ENCODE assay signal across 10 cellular contexts in genomic region chr7:143205560-143206293, GRCh38. TPM values are rescaled to one million over a fixed set of nuclear protein-coding genes. Genes with fewer than 3 reads are reported as not detected.
DNase-seq lines count a peak whose midpoint lies in the region; ATAC-seq and TF ChIP-seq lines count a peak whose summit lies in the region.
"Had no signal": no experiment of that assay in that cellular context is flagged by ENCODE, and none has a peak within 500 bp of the region (broad histone marks: within the 10 kb centered on the region; RNA-seq: fewer than 3 reads in every experiment).

No MANE protein-coding gene starts in this region.

- H2BK12ac ChIP-seq in neuronal stem cell (ENCODE audit: low read length), result no peak overlapping the region

- intact Hi-C loops in activated B cell treated with CpG ODN at 0.5 μM for 24 hours (cut with micrococcal nuclease), result loop anchor here (1.0 to 5.0 kb wide), 3 partner anchors 33 to 121 kb away; no protein-coding TSS in a partner anchor

- no peak overlapping the region for H3K4me3 ChIP-seq in neuronal stem cell (ENCODE audit: low read length in 2 of 2)
- H3K4me3 ChIP-seq: tibial artery had no signal

- H2BK120ac ChIP-seq in neuronal stem cell (ENCODE audit: low read depth, low read length), result no peak overlapping the region

- no peak overlapping the region for H4K91ac ChIP-seq in neuronal stem cell (ENCODE audit: low read depth, low read length, poor library complexity)

- H2AK5ac ChIP-seq in neuronal stem cell (ENCODE audit: low read depth, low read length), result no peak overlapping the region

- no peaks in the 10 kb centered on the region for H3K9me3 Mint-ChIP-seq in activated B cell treated with CpG ODN at 0.5 μM for 24 hours
- H3K9me3 Mint-ChIP-seq in stimulated activated naive B cell treated with anti-CD40 and anti-IgM and Interleukin-4, amounts not matched to agents 10 μg/mL and 1 μg/mL and 100 μg/mL, for 72 hours, result no peaks in the 10 kb centered on the region

- no peak overlapping the region for H3K23ac ChIP-seq in neuronal stem cell (ENCODE audit: low read depth, low read length, poor library complexity)

- WGBS in neuronal stem cell (ENCODE audit: extremely low coverage in 2 of 2, insufficient read length in 2 of 2, insufficient replicate concordance in 1 of 2), 2 donors, result no CpG with 5 or more reads among the region's 13 CpGs

- ATAC-seq in GM19372 (IDR thresholded peaks at IDR 0.05; ENCODE audit: low read depth, unreplicated experiment) (peak; percentile 84), HG03354 (IDR thresholded peaks at IDR 0.05; ENCODE audit: poor library complexity, severe bottlenecking, unreplicated experiment) (peak; percentile 81), activated B cell treated with CpG ODN at 0.5 μM for 24 hours (ENCODE audit: low read depth) (peak; percentile 91), GM19324 (IDR thresholded peaks at IDR 0.05; ENCODE audit: low FRiP score, unreplicated experiment) (no peak)
- peak; percentile 96 to 99 for ATAC-seq in stimulated activated naive B cell treated with anti-CD40 and anti-IgM and Interleukin-4, amounts not matched to agents 10 μg/mL and 1 μg/mL and 100 μg/mL, for 72 hours (replicated peaks)
- ATAC-seq: HCT116 had no signal

- H3K4me1 ChIP-seq in neuronal stem cell (ENCODE audit: control insufficient read depth in 2 of 2, insufficient read depth in 1 of 2, low read depth in 1 of 2, low read length in 2 of 2), result peaks cover 0 to 4% of the 10 kb centered on the region in 2 donors
- H3K4me1 ChIP-seq: tibial artery had no signal

- no peak overlapping the region for H2BK5ac ChIP-seq in neuronal stem cell (ENCODE audit: low read length)

- H3K18ac ChIP-seq in neuronal stem cell (ENCODE audit: low read length), result no peak overlapping the region

- POLR2A ChIA-PET in activated B cell treated with CpG ODN at 0.5 μM for 24 hours (lab: Charles Lee), result interaction anchor here (0.7 to 1.1 kb wide), 3 partner anchors 122 to 397 kb away, joined by 3 read pairs; no protein-coding TSS in a partner anchor

- peaks cover 0 to 5% (median 0%) of the 10 kb centered on the region in 3 experiments for H3K27me3 ChIP-seq in neuronal stem cell (ENCODE audit: control insufficient read depth in 3 of 3, insufficient read depth in 3 of 3, low read depth in 1 of 3, low read length in 3 of 3)

- peak overlapping the region; percentile 65 for H3K4me3 Mint-ChIP-seq in activated B cell treated with CpG ODN at 0.5 μM for 24 hours
- H3K4me3 Mint-ChIP-seq in stimulated activated naive B cell treated with anti-CD40 and anti-IgM and Interleukin-4, amounts not matched to agents 10 μg/mL and 1 μg/mL and 100 μg/mL, for 72 hours, result peak overlapping the region; percentile 42 to 66

- DNase-seq in CMK (ENCODE audit: low read depth), result peak; percentile 33
- DNase-seq in activated B cell treated with CpG ODN at 0.5 μM for 24 hours, result peak; percentile 33
- peak; percentile 77 for DNase-seq in stimulated activated naive B cell treated with anti-CD40 and anti-IgM and Interleukin-4, amounts not matched to agents 10 μg/mL and 1 μg/mL and 100 μg/mL, for 72 hours
- no peak for DNase-seq in superior temporal gyrus (ENCODE audit: extremely low spot score)
- no peak for DNase-seq in neuronal stem cell (ENCODE audit: low spot score)

- no peaks in the 10 kb centered on the region for H3K79me1 ChIP-seq in neuronal stem cell (ENCODE audit: low read depth, low read length)

- no peaks in the 10 kb centered on the region for H3K9me3 ChIP-seq in neuronal stem cell (replicated peaks in 1 of 2; ENCODE audit: control insufficient read depth in 2 of 2, insufficient read depth in 1 of 2, low read depth in 1 of 2, low read length in 2 of 2)
- H3K9me3 ChIP-seq: tibial artery had no signal

- no peak overlapping the region for H3K27ac ChIP-seq in neuronal stem cell (replicated peaks; ENCODE audit: low read length)
- H3K27ac ChIP-seq: tibial artery had no signal

- no peak for TF ChIP-seq CTCF in activated B cell treated with CpG ODN at 0.5 μM for 24 hours (IDR thresholded peaks at IDR 0.05)

- H3K4me1 Mint-ChIP-seq in activated B cell treated with CpG ODN at 0.5 μM for 24 hours, result peaks cover 42% of the 10 kb centered on the region
- H3K4me1 Mint-ChIP-seq in stimulated activated naive B cell treated with anti-CD40 and anti-IgM and Interleukin-4, amounts not matched to agents 10 μg/mL and 1 μg/mL and 100 μg/mL, for 72 hours, result peaks cover 35 to 61% of the 10 kb centered on the region in 2 donors

- CTCF ChIA-PET in activated B cell treated with CpG ODN at 0.5 μM for 24 hours (lab: Charles Lee), result interaction anchor here (1.3 to 1.8 kb wide), 2 partner anchors 9 to 197 kb away, joined by 7 to 16 read pairs; no protein-coding TSS in a partner anchor

- no peak overlapping the region for H3K9ac ChIP-seq in neuronal stem cell (ENCODE audit: low read depth, low read length, poor library complexity)

- H4K8ac ChIP-seq in neuronal stem cell (ENCODE audit: low read depth, low read length), result no peak overlapping the region

- H3K27ac Mint-ChIP-seq in activated B cell treated with CpG ODN at 0.5 μM for 24 hours, result peak overlapping the region; percentile 79
- peak overlapping the region; percentile 7 for H3K27ac Mint-ChIP-seq in stimulated activated naive B cell treated with anti-CD40 and anti-IgM and Interleukin-4, amounts not matched to agents 10 μg/mL and 1 μg/mL and 100 μg/mL, for 72 hours

- no peak overlapping the region for H3K14ac ChIP-seq in neuronal stem cell (ENCODE audit: low read length)

- H3K36me3 ChIP-seq in neuronal stem cell (replicated peaks in 1 of 2; ENCODE audit: control insufficient read depth in 2 of 2, insufficient read depth in 2 of 2, low read length in 2 of 2), result no peaks in the 10 kb centered on the region
- H3K36me3 ChIP-seq: tibial artery had no signal

- no peak overlapping the region for H2BK15ac ChIP-seq in neuronal stem cell (ENCODE audit: low read length)

- no peak overlapping the region for H2AFZ ChIP-seq in neuronal stem cell (ENCODE audit: low read length)

- no peaks in the 10 kb centered on the region for H3K36me3 Mint-ChIP-seq in activated B cell treated with CpG ODN at 0.5 μM for 24 hours (ENCODE audit: low read depth)
- no peaks in the 10 kb centered on the region for H3K36me3 Mint-ChIP-seq in stimulated activated naive B cell treated with anti-CD40 and anti-IgM and Interleukin-4, amounts not matched to agents 10 μg/mL and 1 μg/mL and 100 μg/mL, for 72 hours

- no peaks in the 10 kb centered on the region for H3K27me3 Mint-ChIP-seq in activated B cell treated with CpG ODN at 0.5 μM for 24 hours
- H3K27me3 Mint-ChIP-seq in stimulated activated naive B cell treated with anti-CD40 and anti-IgM and Interleukin-4, amounts not matched to agents 10 μg/mL and 1 μg/mL and 100 μg/mL, for 72 hours, result no peaks in the 10 kb centered on the region

- no peak overlapping the region for H3K4ac ChIP-seq in neuronal stem cell (ENCODE audit: low read length)

- no peak overlapping the region for H3K4me2 ChIP-seq in neuronal stem cell (ENCODE audit: insufficient read depth, low read length, poor library complexity, severe bottlenecking)

RNA-seq across cellular contexts. Expression of gene TAS2R40, which starts 16.1 kb away (rescaled TPM):
- not detected in 2 replicates for total RNA-seq in activated B cell treated with CpG ODN at 0.5 μM for 24 hours
- polyA plus RNA-seq in neuronal stem cell (2013, experiment 1 of 2), result not detected
- not detected for polyA plus RNA-seq in neuronal stem cell (2013, experiment 2 of 2)

RNA-seq across cellular contexts. Expression of gene TAS2R39, which starts 22.5 kb away (rescaled TPM):
- not detected in 2 replicates for total RNA-seq in activated B cell treated with CpG ODN at 0.5 μM for 24 hours
- not detected for polyA plus RNA-seq in neuronal stem cell (2013, experiment 1 of 2)
- not detected for polyA plus RNA-seq in neuronal stem cell (2013, experiment 2 of 2)

RNA-seq across cellular contexts. Expression of gene GSTK1, which starts 57.5 kb away (rescaled TPM):
- total RNA-seq in activated B cell treated with CpG ODN at 0.5 μM for 24 hours, result 144 and 150 TPM in 2 replicates
- polyA plus RNA-seq in neuronal stem cell (2013, experiment 1 of 2), result 46.1 TPM
- polyA plus RNA-seq in neuronal stem cell (2013, experiment 2 of 2), result 47.0 TPM

Comparison
In these comparisons a context has a peak if more than half of its experiments do, and no peak if none do; other contexts are left out.
1. DNase-seq: peak in CMK (single experiment), activated B cell treated with CpG ODN at 0.5 μM for 24 hours (single experiment) and stimulated activated naive B cell treated with anti-CD40 and anti-IgM and Interleukin-4, amounts not matched to agents 10 μg/mL and 1 μg/mL and 100 μg/mL, for 72 hours (single experiment); none in superior temporal gyrus (single experiment) and neuronal stem cell (single experiment).